In genomic region chr9:749712-750111, GRCh38 we compare ENCODE assay signal across 1 cellular context.
TF ChIP-seq lines count a peak whose summit lies in the region.

No MANE protein-coding gene starts in this region.

TF ChIP-seq in SK-N-SH treated with all-trans-retinoic acid at 6 μM for 48 hours, 23 proteins besides CTCF, POLR2A, EP300 and RAD21 (continued from another document):
- no peak for TF ChIP-seq TSHZ2 (CRISPR knock-in tag; IDR thresholded peaks at IDR 0.05)
- no peak for TF ChIP-seq ESRRG (CRISPR knock-in tag; IDR thresholded peaks at IDR 0.05)
- no peak for TF ChIP-seq TCF4 (CRISPR knock-in tag; IDR thresholded peaks at IDR 0.05; ENCODE audit: borderline replicate concordance)
- no peak for TF ChIP-seq ZFP30 (CRISPR knock-in tag; IDR thresholded peaks at IDR 0.05)
- TF ChIP-seq BACH2 (CRISPR knock-in tag; IDR thresholded peaks at IDR 0.05; ENCODE audit: borderline replicate concordance): no peak
- no peak for TF ChIP-seq ZNF565 (CRISPR knock-in tag; conservative IDR thresholded peaks at IDR 0.05; ENCODE audit: low read depth)
- no peak for TF ChIP-seq OSR1 (CRISPR knock-in tag; IDR thresholded peaks at IDR 0.05)
- no peak for TF ChIP-seq RARB (CRISPR knock-in tag; IDR thresholded peaks at IDR 0.05)
- TF ChIP-seq ZC3H10 (CRISPR knock-in tag; IDR thresholded peaks at IDR 0.05): no peak
- no peak for TF ChIP-seq GLIS3 (CRISPR knock-in tag; IDR thresholded peaks at IDR 0.05)
- no peak for TF ChIP-seq ZFP3 (CRISPR knock-in tag; IDR thresholded peaks at IDR 0.05)
- TF ChIP-seq ARNTL (CRISPR knock-in tag; IDR thresholded peaks at IDR 0.05; ENCODE audit: borderline replicate concordance, low read depth): no peak
- TF ChIP-seq ZNF8 (CRISPR knock-in tag; IDR thresholded peaks at IDR 0.05): no peak
- no peak for TF ChIP-seq ZNF70 (CRISPR knock-in tag; IDR thresholded peaks at IDR 0.05)
